In genomic region chr16:2611499-2611862, GRCh38 we compare ENCODE assay signal across 29 cellular contexts.
"Had no signal": no experiment of that assay in that cellular context is flagged by ENCODE, and none has a peak within 500 bp of the region (broad histone marks: within the 10 kb centered on the region; RNA-seq: fewer than 3 reads in every experiment).

No MANE protein-coding gene starts in this region.

- ATAC-seq: activated CD8-positive, alpha-beta T cell treated with anti-CD3 and anti-CD28 coated beads, Interleukin-2, amount 10 ng/mL, durations not matched to agents 7 days and 5 days; Panc1 had no signal

- H3K4me3 Mint-ChIP-seq: activated B cell treated with CpG ODN at 0.5 μM for 24 hours; activated CD8-positive, alpha-beta T cell treated with anti-CD3 and anti-CD28 coated beads, Interleukin-2, amount 10 ng/mL, durations not matched to agents 7 days and 5 days; activated naive CD4-positive, alpha-beta T cell treated with anti-CD3 and anti-CD28 coated beads, Interleukin-2, amount 50 U/mL, for 24 hours; activated naive CD8-positive, alpha-beta T cell treated with anti-CD3 and anti-CD28 coated beads, Interleukin-2, amount 10 ng/mL, durations not matched to agents 7 days and 5 days; activated T-cell treated with anti-CD3 and anti-CD28 coated beads, Interleukin-2, amount 50 U/mL, for 24 hours had no signal

- H3K27ac Mint-ChIP-seq: activated B cell treated with CpG ODN at 0.5 μM for 24 hours; activated naive CD4-positive, alpha-beta T cell treated with anti-CD3 and anti-CD28 coated beads, Interleukin-2, amount 50 U/mL, for 24 hours; activated naive CD8-positive, alpha-beta T cell treated with anti-CD3 and anti-CD28 coated beads, Interleukin-2, amount 10 ng/mL, durations not matched to agents 7 days and 5 days; activated T-cell treated with anti-CD3 and anti-CD28 coated beads, Interleukin-2, amount 50 U/mL, for 24 hours; activated T-helper 2 cell treated with anti-CD3 and anti-CD28 coated beads, Interferon-gamma antibody, Interleukin-2, Interleukin-4, amounts not matched to agents 10 μg/mL and 5 μg/mL and 100 μg/mL, durations not matched to agents 14 hours and 24 hours and 36 hours; IgD-negative memory B cell had no signal

- H3K27me3 Mint-ChIP-seq: activated B cell treated with CpG ODN at 0.5 μM for 24 hours; activated naive CD4-positive, alpha-beta T cell treated with anti-CD3 and anti-CD28 coated beads, Interleukin-2, amount 50 U/mL, for 24 hours; activated naive CD8-positive, alpha-beta T cell treated with anti-CD3 and anti-CD28 coated beads, Interleukin-2, amount 10 ng/mL, durations not matched to agents 7 days and 5 days; activated T-cell treated with anti-CD3 and anti-CD28 coated beads, Interleukin-2, amount 50 U/mL, for 24 hours; IgD-negative memory B cell had no signal

- H3K36me3 Mint-ChIP-seq: IgD-negative memory B cell had no signal

- DNase-seq: activated B cell treated with CpG ODN at 0.5 μM for 24 hours; activated CD4-positive, alpha-beta T cell treated with anti-CD3 and anti-CD28 coated beads for 48 hours; activated CD4-positive, CD25-positive, alpha-beta regulatory T cell treated with anti-CD3 and anti-CD28 coated beads, Interleukin-2, amount 50 U/mL, for 72 hours; activated CD8-positive, alpha-beta T cell treated with anti-CD3 and anti-CD28 coated beads, Interleukin-2, amount 10 ng/mL, durations not matched to agents 7 days and 5 days; activated gamma-delta T cell; activated naive CD4-positive, alpha-beta T cell treated with Interleukin-2 at 50 U/mL for 16 hours; activated naive CD8-positive, alpha-beta T cell treated with anti-CD3 and anti-CD28 coated beads, Interleukin-2, amount 10 ng/mL, durations not matched to agents 7 days and 5 days; activated T-cell treated with anti-CD3 and anti-CD28 coated beads, Interleukin-2, amount 50 U/mL, for 24 hours; amygdala; Karpas-422; KBM-7; MG63; NCI-H1092; NCI-H1436 treated with DMSO at 0.1 percent for 48 hours; NCI-H1694 treated with DMSO at 0.1 percent for 48 hours; NCI-H2029; NCI-H345; NCI-H524 treated with DMSO at 0.1 percent for 48 hours; SW 1271; T-helper 1 cell; T-helper 2 cell; T-helper 9 cell had no signal

- H3K9me3 Mint-ChIP-seq: activated B cell treated with CpG ODN at 0.5 μM for 24 hours; activated naive CD4-positive, alpha-beta T cell treated with anti-CD3 and anti-CD28 coated beads, Interleukin-2, amount 50 U/mL, for 24 hours; activated naive CD8-positive, alpha-beta T cell treated with anti-CD3 and anti-CD28 coated beads, Interleukin-2, amount 10 ng/mL, durations not matched to agents 7 days and 5 days; activated T-cell treated with anti-CD3 and anti-CD28 coated beads, Interleukin-2, amount 50 U/mL, for 24 hours; activated T-helper 2 cell treated with anti-CD3 and anti-CD28 coated beads, Interferon-gamma antibody, Interleukin-2, Interleukin-4, amounts not matched to agents 10 μg/mL and 5 μg/mL and 100 μg/mL, durations not matched to agents 14 hours and 24 hours and 36 hours; IgD-negative memory B cell had no signal

- H3K4me1 ChIP-seq: ascending aorta had no signal

- H3K27me3 ChIP-seq: ascending aorta, cardiac muscle cell, MG63 had no signal

- H3K4me3 ChIP-seq: ascending aorta, cardiac muscle cell, MG63 had no signal

- H3K9me3 ChIP-seq: ascending aorta, MG63 had no signal

- H3K27ac ChIP-seq: ascending aorta, cardiac muscle cell, VCaP had no signal
